Comparison of ENCODE assay signal across 17 cellular contexts in genomic region chr16:26993511-26993910, GRCh38.
DNase-seq lines count a peak whose midpoint lies in the region; ATAC-seq and TF ChIP-seq lines count a peak whose summit lies in the region.
"Had no signal": no experiment of that assay in that cellular context is flagged by ENCODE, and none has a peak within 500 bp of the region (broad histone marks: within the 10 kb centered on the region; RNA-seq: fewer than 3 reads in every experiment).

No MANE protein-coding gene starts in this region.

- H2BK20ac ChIP-seq in IMR-90 (ENCODE audit: low read depth, low read length): peak overlapping the region; percentile 95

- peak overlapping the region; percentile 69 for H2BK5ac ChIP-seq in IMR-90 (ENCODE audit: low read depth, low read length, poor library complexity, severe bottlenecking)

- H3K23ac ChIP-seq in IMR-90 (ENCODE audit: low read depth, low read length): peak overlapping the region; percentile 88; the same call in 1 of the 2 replicates

- peak overlapping the region; percentile 69 for H2BK15ac ChIP-seq in IMR-90 (ENCODE audit: low read depth, low read length)

- intact Hi-C loops in IMR-90 (cut with micrococcal nuclease): no loop called here

- H2AFZ ChIP-seq in IMR-90 (replicated peaks; ENCODE audit: low read length, poor library complexity) (peak overlapping the region; percentile 90), neural progenitor cell (replicated peaks) (no peak overlapping the region)
- H2AFZ ChIP-seq: PC-9 had no signal

- H3K27me3 ChIP-seq in IMR-90 (ENCODE audit: control insufficient read depth, insufficient read depth, low read length) (no peaks in the 10 kb centered on the region), neural progenitor cell (no peaks in the 10 kb centered on the region)

- dilution Hi-C loops in IMR-90 (cut with HindIII; ENCODE audit: low sequenced_read_pairs, unreplicated experiment): no loop called here

- H4K8ac ChIP-seq in IMR-90 (ENCODE audit: low read depth in 2 of 2, low read length in 2 of 2): peak overlapping the region; percentile 37 to 86

- peak overlapping the region; percentile 85 for H2AK5ac ChIP-seq in IMR-90 (ENCODE audit: low read depth, low read length)

- no peak for TF ChIP-seq POLR2A in IMR-90 (IDR thresholded peaks at IDR 0.05; ENCODE audit: low read depth, low read length)

- H3K4ac ChIP-seq in IMR-90 (ENCODE audit: low read depth, low read length): peak overlapping the region; percentile 91

- peaks cover 15% of the 10 kb centered on the region for H3K9me3 Mint-ChIP-seq in neural progenitor cell

- no peak overlapping the region for H3K4me2 ChIP-seq in IMR-90 (ENCODE audit: low read depth, low read length)
- peak overlapping the region; percentile 54 for H3K4me2 ChIP-seq in neural progenitor cell
- H3K4me2 ChIP-seq: PC-9 had no signal

- 45% methylated on average over 5 of the region's 10 CpGs; no CpG with 5 or more reads in 1 of the 2 experiments for WGBS in IMR-90 (ENCODE audit: extremely low coverage in 2 of 2, insufficient read length in 1 of 2), 2 experiments

- peak overlapping the region; percentile 96 for H2BK120ac ChIP-seq in IMR-90 (ENCODE audit: low read depth, low read length)

- no TSS peak for BruUV-seq in IMR-90 (replicated peaks; lab: Mats Ljungman, UMichigan)

- H3K27ac ChIP-seq in IMR-90 (ENCODE audit: insufficient read depth, low read length) (no peak overlapping the region), neural progenitor cell (no peak overlapping the region)
- H3K27ac ChIP-seq: C4-2B, PC-9, SK-N-MC had no signal

- ATAC-seq in IMR-90 (ENCODE audit: low read depth) (peak; percentile 33), HG03565 (IDR thresholded peaks at IDR 0.05; ENCODE audit: unreplicated experiment) (no peak), HG02852 (IDR thresholded peaks at IDR 0.05; ENCODE audit: unreplicated experiment) (no peak)

- H3K79me2 ChIP-seq in neural progenitor cell (ENCODE audit: low read depth): no peaks in the 10 kb centered on the region

- peak overlapping the region; percentile 86 for H3K14ac ChIP-seq in IMR-90 (replicated peaks; ENCODE audit: low read depth, low read length)

- peak overlapping the region; percentile 78 for H4K91ac ChIP-seq in IMR-90 (ENCODE audit: insufficient read depth, low read depth, low read length)

- peak; percentile 13 for DNase-seq in AG10803 (ENCODE audit: low read depth)
- DNase-seq in IMR-90: no peak
- peak; percentile 11 for DNase-seq in fibroblast of gingiva (ENCODE audit: low read depth)
- DNase-seq in neural progenitor cell (ENCODE audit: low spot score): no peak
- no peak for DNase-seq in iPS-NIHi7 (ENCODE audit: extremely low spot score)
- DNase-seq in superior temporal gyrus (ENCODE audit: extremely low spot score): no peak
- DNase-seq: H9, MV-4-11, NCI-H1436, NCI-H2029 treated with DMSO at 0.1 percent for 48 hours, NCI-H510A, NCI-H774 had no signal

- peaks cover 19% of the 10 kb centered on the region for H3K9me1 ChIP-seq in IMR-90 (ENCODE audit: insufficient read depth, low read length)

- H2AK9ac ChIP-seq in IMR-90 (replicated peaks; ENCODE audit: low read depth, low read length, poor library complexity): peak overlapping the region; percentile 8

- in situ Hi-C loops in IMR-90 (cut with MboI; ENCODE audit: low sequenced_read_pairs): no loop called here

- H3K56ac ChIP-seq in IMR-90 (ENCODE audit: extremely low read depth, insufficient read depth, low read length): peak overlapping the region; percentile 39; the same call in 1 of the 2 replicates

- no peak for TF ChIP-seq CTCF in AG10803 (conservative IDR thresholded peaks at IDR 0.05; ENCODE audit: low read length)
- no peak for TF ChIP-seq CTCF in IMR-90 (conservative IDR thresholded peaks at IDR 0.05; ENCODE audit: low read depth, low read length)
- no peak for TF ChIP-seq CTCF in neural progenitor cell (IDR thresholded peaks at IDR 0.05)

- H3K18ac ChIP-seq in IMR-90 (ENCODE audit: low read depth, low read length): peak overlapping the region; percentile 39; the same call in 1 of the 2 replicates

- no peaks in the 10 kb centered on the region for H4K20me1 ChIP-seq in IMR-90 (ENCODE audit: insufficient read depth, low read length)
- peaks cover 5% of the 10 kb centered on the region for H4K20me1 ChIP-seq in neural progenitor cell (ENCODE audit: low read depth)

- peaks cover 15% of the 10 kb centered on the region for H3K27me3 Mint-ChIP-seq in neural progenitor cell (ENCODE audit: insufficient read depth, low read depth)

- H3K9me3 ChIP-seq in IMR-90 (ENCODE audit: control insufficient read depth, insufficient read depth, low read length) (no peaks in the 10 kb centered on the region), neural progenitor cell (ENCODE audit: low read depth) (no peaks in the 10 kb centered on the region)

- peaks cover 21% of the 10 kb centered on the region for H3K4me1 Mint-ChIP-seq in neural progenitor cell

- POLR2A ChIA-PET in IMR-90 (lab: Charles Lee; ENCODE audit: unreplicated experiment): interaction anchor here (1.0 kb wide), 1 partner anchor 10 kb away, joined by 4 read pairs; no protein-coding TSS in a partner anchor

- no peaks in the 10 kb centered on the region for H3K79me1 ChIP-seq in IMR-90 (ENCODE audit: low read depth in 1 of 2, low read length in 2 of 2)

- H3K36me3 ChIP-seq in IMR-90 (ENCODE audit: control insufficient read depth, insufficient read depth, low read length) (no peaks in the 10 kb centered on the region), neural progenitor cell (no peaks in the 10 kb centered on the region)

- H3K4me3 ChIP-seq in AG10803 (ENCODE audit: low read length) (no peak overlapping the region), IMR-90 (ENCODE audit: insufficient read depth, low read depth, low read length) (no peak overlapping the region), neural progenitor cell (no peak overlapping the region)
- H3K4me3 ChIP-seq: PC-9, SK-N-MC had no signal

- H3K4me1 ChIP-seq in IMR-90 (ENCODE audit: control insufficient read depth, insufficient read depth, low read length) (peaks cover 13% of the 10 kb centered on the region), neural progenitor cell (peaks cover 26% of the 10 kb centered on the region)

- no peak for TF ChIP-seq RAD21 in IMR-90 (IDR thresholded peaks at IDR 0.05; ENCODE audit: low read length)

- H3F3A ChIP-seq in neural progenitor cell (ENCODE audit: low read depth): peaks cover 31% of the 10 kb centered on the region

- H3K4me3 Mint-ChIP-seq in neural progenitor cell: no peak overlapping the region
- H3K4me3 Mint-ChIP-seq: H9 had no signal

- H3K9ac ChIP-seq in IMR-90 (ENCODE audit: low read depth, low read length) (no peak overlapping the region), neural progenitor cell (no peak overlapping the region)

- H3K27ac Mint-ChIP-seq in neural progenitor cell: no peak overlapping the region
- H3K27ac Mint-ChIP-seq: H9 had no signal

- H3K36me3 Mint-ChIP-seq in neural progenitor cell: peaks cover 5% of the 10 kb centered on the region

- CTCF ChIA-PET in IMR-90 (lab: Yijun Ruan, JAX): no interaction called here

- H4K5ac ChIP-seq in IMR-90 (ENCODE audit: low read depth, low read length): no peak overlapping the region

TF ChIP-seq in IMR-90, 13 proteins besides CTCF, POLR2A, EP300 and RAD21:
- no peak for TF ChIP-seq NFE2L2 (IDR thresholded peaks at IDR 0.05; ENCODE audit: low read depth, low read length)
- no peak for TF ChIP-seq MAZ (IDR thresholded peaks at IDR 0.05; ENCODE audit: borderline replicate concordance, low read depth, low read length)
- no peak for TF ChIP-seq MXI1 (IDR thresholded peaks at IDR 0.05; ENCODE audit: borderline replicate concordance, low read depth, low read length)
- no peak for TF ChIP-seq RFX5 (IDR thresholded peaks at IDR 0.05; ENCODE audit: low read depth, low read length)
- no peak for TF ChIP-seq RCOR1 (IDR thresholded peaks at IDR 0.05; ENCODE audit: insufficient replicate concordance, low read length)
- TF ChIP-seq BHLHE40 (IDR thresholded peaks at IDR 0.05; ENCODE audit: low read depth, low read length): no peak
- no peak for TF ChIP-seq SMC3 (IDR thresholded peaks at IDR 0.05; ENCODE audit: low read depth, low read length)
- no peak for TF ChIP-seq FOS (IDR thresholded peaks at IDR 0.05; ENCODE audit: low read depth, low read length)
- TF ChIP-seq USF2 (IDR thresholded peaks at IDR 0.05; ENCODE audit: low read depth, low read length): no peak
- no peak for TF ChIP-seq CEBPB (IDR thresholded peaks at IDR 0.05; ENCODE audit: low read depth, low read length)
- TF ChIP-seq CHD1 (IDR thresholded peaks at IDR 0.05; ENCODE audit: low read depth, low read length): no peak
- TF ChIP-seq MAFK (IDR thresholded peaks at IDR 0.05; ENCODE audit: low read depth, low read length): no peak
- TF ChIP-seq ELK1 (IDR thresholded peaks at IDR 0.05; ENCODE audit: borderline replicate concordance, low read depth, low read length): no peak

Comparison
In these comparisons a context has a peak if more than half of its experiments do, and no peak if none do; other contexts are left out.
1. DNase-seq: peak in AG10803 (single experiment) and fibroblast of gingiva (single experiment); none in IMR-90 (single experiment), neural progenitor cell (single experiment), iPS-NIHi7 (single experiment) and superior temporal gyrus (single experiment).